In genomic region chr7:127375626-127376025, GRCh38 we compare ENCODE assay signal across 26 cellular contexts. TPM values are rescaled to one million over a fixed set of nuclear protein-coding genes. Genes with fewer than 3 reads are reported as not detected.
DNase-seq lines count a peak whose midpoint lies in the region; ATAC-seq lines count a peak whose summit lies in the region.
"Had no signal": no experiment of that assay in that cellular context is flagged by ENCODE, and none has a peak within 500 bp of the region (broad histone marks: within the 10 kb centered on the region; RNA-seq: fewer than 3 reads in every experiment).

No MANE protein-coding gene starts in this region.

- intact Hi-C loops in activated naive CD4-positive, alpha-beta T cell treated with anti-CD3 and anti-CD28 coated beads for 36 hours (cut with micrococcal nuclease) = loop anchor here (1.0 to 10.0 kb wide), 5 partner anchors 15 to 369 kb away; no protein-coding TSS in a partner anchor

- H3K27ac Mint-ChIP-seq in activated naive CD4-positive, alpha-beta T cell treated with anti-CD3 and anti-CD28 coated beads, Interleukin-2, amount 50 U/mL, for 72 hours = no peak overlapping the region
- no peak overlapping the region for H3K27ac Mint-ChIP-seq in activated naive CD4-positive, alpha-beta T cell treated with anti-CD3 and anti-CD28 coated beads for 36 hours
- H3K27ac Mint-ChIP-seq in activated T-helper 17 cell treated with anti-CD3 and anti-CD28 coated beads, Interleukin-2, amount 50 U/mL, for 72 hours = no peak overlapping the region
- H3K27ac Mint-ChIP-seq in stimulated activated naive CD8-positive, alpha-beta T cell treated with anti-CD3 and anti-CD28 coated beads, Interleukin-15, amount 100 ng/mL, for 72 hours = no peak overlapping the region
- H3K27ac Mint-ChIP-seq: dendritic cell treated with granulocyte-macrophage colony-stimulating factor and Interleukin-4, amounts not matched to agents 40 ng/mL and 50 ng/mL, for 4 days; endodermal cell; stimulated activated memory B cell treated with anti-CD40 and anti-IgM and Interleukin-4, amounts not matched to agents 10 μg/mL and 1 μg/mL and 100 μg/mL, for 72 hours had no signal

- peaks cover 53% of the 10 kb centered on the region for H3K4me1 Mint-ChIP-seq in activated naive CD4-positive, alpha-beta T cell treated with anti-CD3 and anti-CD28 coated beads for 36 hours (ENCODE audit: low read depth)
- peaks cover 37% of the 10 kb centered on the region for H3K4me1 Mint-ChIP-seq in activated T-helper 17 cell treated with anti-CD3 and anti-CD28 coated beads, Interleukin-2, amount 50 U/mL, for 72 hours
- H3K4me1 Mint-ChIP-seq in stimulated activated naive CD8-positive, alpha-beta T cell treated with anti-CD3 and anti-CD28 coated beads, Interleukin-15, amount 100 ng/mL, for 72 hours = peaks cover 43% of the 10 kb centered on the region
- H3K4me1 Mint-ChIP-seq: endodermal cell had no signal

- no peak for DNase-seq in activated naive CD4-positive, alpha-beta T cell treated with anti-CD3 and anti-CD28 coated beads, Interleukin-2, amount 50 U/mL, for 72 hours (ENCODE audit: low spot score in 2 of 2)
- no peak for DNase-seq in activated naive CD4-positive, alpha-beta T cell treated with anti-CD3 and anti-CD28 coated beads for 36 hours
- no peak for DNase-seq in stimulated activated naive CD8-positive, alpha-beta T cell treated with anti-CD3 and anti-CD28 coated beads, Interleukin-15, amount 100 ng/mL, for 72 hours
- no peak for DNase-seq in cerebellar nuclear complex (lab: John Stamatoyannopoulos, UW)
- no peak for DNase-seq in iPS-NIHi11 (ENCODE audit: low spot score)
- DNase-seq: activated naive CD4-positive, alpha-beta T cell treated with anti-CD3 and anti-CD28 coated beads, Interleukin-2, amount 50 U/mL, for 16 hours; activated T-cell treated with anti-CD3 and anti-CD28 coated beads, Interleukin-2, amount 50 U/mL, for 48 hours; Caco-2; caudate nucleus; endodermal cell; esophagus squamous epithelium; KBM-7; left lung; MM.1S; NCI-H1436 treated with DMSO at 0.1 percent for 48 hours; NCI-H2107; NCI-H446; NCI-H774; RPMI8226; stimulated activated CD4-positive, alpha-beta T cell treated with anti-CD3 and anti-CD28 coated beads, Interleukin-4, amount 100 ng/mL, for 24 hours; upper lobe of right lung had no signal

- CTCF ChIA-PET in activated naive CD4-positive, alpha-beta T cell treated with anti-CD3 and anti-CD28 coated beads for 36 hours (lab: Charles Lee) = no interaction called here

- peak; percentile 99 for ATAC-seq in activated naive CD4-positive, alpha-beta T cell treated with anti-CD3 and anti-CD28 coated beads, Interleukin-2, amount 50 U/mL, for 72 hours
- ATAC-seq in GM18907 (IDR thresholded peaks at IDR 0.05; ENCODE audit: unreplicated experiment) = peak; percentile 46
- peak; percentile 99 for ATAC-seq in activated T-helper 17 cell treated with anti-CD3 and anti-CD28 coated beads, Interleukin-2, amount 50 U/mL, for 72 hours (replicated peaks)
- ATAC-seq in stimulated activated naive CD8-positive, alpha-beta T cell treated with anti-CD3 and anti-CD28 coated beads, Interleukin-15, amount 100 ng/mL, for 72 hours = peak; percentile 94
- ATAC-seq: left lung; sciatic nerve; stimulated activated memory B cell treated with anti-CD40 and anti-IgM and Interleukin-4, amounts not matched to agents 10 μg/mL and 1 μg/mL and 100 μg/mL, for 72 hours; upper lobe of right lung had no signal

- H3K27me3 Mint-ChIP-seq in activated naive CD4-positive, alpha-beta T cell treated with anti-CD3 and anti-CD28 coated beads for 36 hours (ENCODE audit: low read depth) = no peaks in the 10 kb centered on the region
- no peaks in the 10 kb centered on the region for H3K27me3 Mint-ChIP-seq in activated T-helper 17 cell treated with anti-CD3 and anti-CD28 coated beads, Interleukin-2, amount 50 U/mL, for 72 hours
- H3K27me3 Mint-ChIP-seq in stimulated activated naive CD8-positive, alpha-beta T cell treated with anti-CD3 and anti-CD28 coated beads, Interleukin-15, amount 100 ng/mL, for 72 hours = no peaks in the 10 kb centered on the region
- H3K27me3 Mint-ChIP-seq: dendritic cell treated with granulocyte-macrophage colony-stimulating factor and Interleukin-4, amounts not matched to agents 40 ng/mL and 50 ng/mL, for 4 days; stimulated activated memory B cell treated with anti-CD40 and anti-IgM and Interleukin-4, amounts not matched to agents 10 μg/mL and 1 μg/mL and 100 μg/mL, for 72 hours had no signal

- no peaks in the 10 kb centered on the region for H3K9me3 Mint-ChIP-seq in activated naive CD4-positive, alpha-beta T cell treated with anti-CD3 and anti-CD28 coated beads, Interleukin-2, amount 50 U/mL, for 72 hours
- no peaks in the 10 kb centered on the region for H3K9me3 Mint-ChIP-seq in activated naive CD4-positive, alpha-beta T cell treated with anti-CD3 and anti-CD28 coated beads for 36 hours
- no peaks in the 10 kb centered on the region for H3K9me3 Mint-ChIP-seq in activated T-helper 17 cell treated with anti-CD3 and anti-CD28 coated beads, Interleukin-2, amount 50 U/mL, for 72 hours
- no peaks in the 10 kb centered on the region for H3K9me3 Mint-ChIP-seq in stimulated activated naive CD8-positive, alpha-beta T cell treated with anti-CD3 and anti-CD28 coated beads, Interleukin-15, amount 100 ng/mL, for 72 hours
- H3K9me3 Mint-ChIP-seq: dendritic cell treated with granulocyte-macrophage colony-stimulating factor and Interleukin-4, amounts not matched to agents 40 ng/mL and 50 ng/mL, for 4 days; endodermal cell; stimulated activated memory B cell treated with anti-CD40 and anti-IgM and Interleukin-4, amounts not matched to agents 10 μg/mL and 1 μg/mL and 100 μg/mL, for 72 hours had no signal

- peaks cover 5 to 24% of the 10 kb centered on the region in 2 donors for H3K36me3 Mint-ChIP-seq in activated naive CD4-positive, alpha-beta T cell treated with anti-CD3 and anti-CD28 coated beads, Interleukin-2, amount 50 U/mL, for 72 hours
- H3K36me3 Mint-ChIP-seq in activated naive CD4-positive, alpha-beta T cell treated with anti-CD3 and anti-CD28 coated beads for 36 hours (ENCODE audit: low read depth) = peaks cover 34% of the 10 kb centered on the region
- H3K36me3 Mint-ChIP-seq in activated T-helper 17 cell treated with anti-CD3 and anti-CD28 coated beads, Interleukin-2, amount 50 U/mL, for 72 hours (ENCODE audit: low read depth) = peaks cover 94% of the 10 kb centered on the region

- no peak overlapping the region for H3K4me3 Mint-ChIP-seq in activated naive CD4-positive, alpha-beta T cell treated with anti-CD3 and anti-CD28 coated beads for 36 hours
- H3K4me3 Mint-ChIP-seq in activated T-helper 17 cell treated with anti-CD3 and anti-CD28 coated beads, Interleukin-2, amount 50 U/mL, for 72 hours = no peak overlapping the region
- H3K4me3 Mint-ChIP-seq in stimulated activated naive CD8-positive, alpha-beta T cell treated with anti-CD3 and anti-CD28 coated beads, Interleukin-15, amount 100 ng/mL, for 72 hours = no peak overlapping the region
- H3K4me3 Mint-ChIP-seq: dendritic cell treated with granulocyte-macrophage colony-stimulating factor and Interleukin-4, amounts not matched to agents 40 ng/mL and 50 ng/mL, for 4 days; endodermal cell; stimulated activated memory B cell treated with anti-CD40 and anti-IgM and Interleukin-4, amounts not matched to agents 10 μg/mL and 1 μg/mL and 100 μg/mL, for 72 hours had no signal

RNA-seq across cellular contexts. Expression of gene ZNF800, which starts 16.9 kb away (rescaled TPM):
- 10 to 100 TPM; 26.4 to 33.5 TPM for total RNA-seq in activated naive CD4-positive, alpha-beta T cell treated with anti-CD3 and anti-CD28 coated beads, Interleukin-2, amount 50 U/mL, for 72 hours
- total RNA-seq in activated naive CD4-positive, alpha-beta T cell treated with anti-CD3 and anti-CD28 coated beads for 36 hours = 10 to 100 TPM; 18.2 to 19.5 TPM
- total RNA-seq in activated T-helper 17 cell treated with anti-CD3 and anti-CD28 coated beads, Interleukin-2, amount 50 U/mL, for 72 hours = 10 to 100 TPM; 34.8 to 37.1 TPM

Comparison
In these comparisons a context has a peak if more than half of its experiments do, and no peak if none do; other contexts are left out.
1. ATAC-seq: peak in every context shown above with its lines; median percentile 99 in activated naive CD4-positive, alpha-beta T cell treated with anti-CD3 and anti-CD28 coated beads, Interleukin-2, amount 50 U/mL, for 72 hours; 99 in activated T-helper 17 cell treated with anti-CD3 and anti-CD28 coated beads, Interleukin-2, amount 50 U/mL, for 72 hours; 94 in stimulated activated naive CD8-positive, alpha-beta T cell treated with anti-CD3 and anti-CD28 coated beads, Interleukin-15, amount 100 ng/mL, for 72 hours; 46 in GM18907.